ENCODE assay signal across 8 cellular contexts in the genomic region with DNA sequence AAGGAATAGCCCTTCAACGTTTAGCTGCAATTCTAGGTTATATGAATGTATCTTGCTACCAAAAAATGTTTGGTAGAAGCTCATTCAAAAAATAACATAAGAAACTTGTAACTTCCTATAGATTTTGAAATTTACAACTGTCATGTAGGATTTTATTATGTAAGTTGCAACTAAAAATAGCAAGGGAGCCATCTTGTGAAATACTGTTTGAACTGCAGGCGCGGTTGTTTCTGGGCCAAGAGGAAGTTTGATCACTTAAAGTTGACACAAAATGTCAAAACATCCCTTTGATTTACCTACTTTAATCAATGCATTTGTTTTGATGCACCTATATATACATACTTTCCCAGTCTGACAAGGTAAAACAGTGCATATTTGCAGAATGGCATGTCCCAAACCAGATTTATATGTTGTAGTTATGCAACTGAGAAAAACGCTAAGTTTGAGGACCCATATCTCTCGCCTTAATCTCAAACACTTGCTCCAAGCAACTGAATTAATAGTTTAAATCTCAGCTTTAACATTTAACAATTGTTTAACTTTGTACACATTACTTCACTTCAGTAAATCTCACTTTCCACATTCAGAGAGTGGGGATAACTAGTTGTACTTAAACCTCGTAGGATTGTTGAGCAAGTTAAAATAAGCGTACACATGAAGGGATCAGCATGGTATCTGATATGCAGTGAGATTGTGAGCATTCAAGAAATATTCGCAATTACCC.
DNase-seq lines count a peak whose midpoint lies in the region; ATAC-seq and TF ChIP-seq lines count a peak whose summit lies in the region.

No MANE protein-coding gene starts in this region.

- TF ChIP-seq CTCF in esophagus squamous epithelium (IDR thresholded peaks at IDR 0.05) (peak in 5 of 6 experiments; percentile 14 to 49 (median 30)), type B pancreatic cell (conservative IDR thresholded peaks at IDR 0.05) (peak; percentile 76), tibial artery (IDR thresholded peaks at IDR 0.05) (no peak)

- H3K4me1 ChIP-seq in NT2/D1 (ENCODE audit: insufficient read depth, insufficient read length) (no peaks in the 10 kb centered on the region), esophagus squamous epithelium (no peaks in the 10 kb centered on the region), tibial artery (no peaks in the 10 kb centered on the region)

- H3K36me3 Mint-ChIP-seq in activated CD4-positive, alpha-beta memory T cell treated with anti-CD3 and anti-CD28 coated beads for 36 hours: no peaks in the 10 kb centered on the region
- no peaks in the 10 kb centered on the region for H3K36me3 Mint-ChIP-seq in activated CD4-positive, alpha-beta memory T cell treated with anti-CD3 and anti-CD28 coated beads, Interleukin-2, amount 10 ng/mL, durations not matched to agents 7 days and 5 days (ENCODE audit: low read depth)
- H3K36me3 Mint-ChIP-seq in type B pancreatic cell: no peaks in the 10 kb centered on the region

- no peak overlapping the region for H3K4me3 ChIP-seq in NT2/D1 (ENCODE audit: insufficient read length, low read depth)
- H3K4me3 ChIP-seq in esophagus squamous epithelium: no peak overlapping the region
- no peak overlapping the region for H3K4me3 ChIP-seq in tibial artery

- no peak overlapping the region for H3K27ac Mint-ChIP-seq in activated CD4-positive, alpha-beta memory T cell treated with anti-CD3 and anti-CD28 coated beads for 36 hours
- no peak overlapping the region for H3K27ac Mint-ChIP-seq in activated CD4-positive, alpha-beta memory T cell treated with anti-CD3 and anti-CD28 coated beads, Interleukin-2, amount 10 ng/mL, durations not matched to agents 7 days and 5 days
- no peak overlapping the region for H3K27ac Mint-ChIP-seq in type B pancreatic cell

- 56 to 59% methylated on average over 8 of the region's 8 CpGs for WGBS in esophagus squamous epithelium, 2 donors

- ATAC-seq in HG02571 (IDR thresholded peaks at IDR 0.05; ENCODE audit: unreplicated experiment) (no peak), GM18519 (IDR thresholded peaks at IDR 0.05; ENCODE audit: low FRiP score, unreplicated experiment) (no peak)

- H3K27ac ChIP-seq in esophagus squamous epithelium (no peak overlapping the region), tibial artery (no peak overlapping the region)

- CTCF ChIA-PET in activated CD4-positive, alpha-beta memory T cell treated with anti-CD3 and anti-CD28 coated beads for 36 hours (lab: Charles Lee): no interaction called here
- CTCF ChIA-PET in activated CD4-positive, alpha-beta memory T cell treated with anti-CD3 and anti-CD28 coated beads, Interleukin-2, amount 10 ng/mL, durations not matched to agents 7 days and 5 days (lab: Charles Lee): no interaction called here

- H3K9me3 ChIP-seq in NT2/D1 (ENCODE audit: insufficient read depth, low read length) (peaks cover 8% of the 10 kb centered on the region), esophagus squamous epithelium (peaks cover 0 to 6% (median 0%) of the 10 kb centered on the region in 3 donors), tibial artery (peaks cover 0 to 3% (median 0%) of the 10 kb centered on the region in 3 donors)

- H3K4me3 Mint-ChIP-seq in activated CD4-positive, alpha-beta memory T cell treated with anti-CD3 and anti-CD28 coated beads for 36 hours: no peak overlapping the region
- H3K4me3 Mint-ChIP-seq in activated CD4-positive, alpha-beta memory T cell treated with anti-CD3 and anti-CD28 coated beads, Interleukin-2, amount 10 ng/mL, durations not matched to agents 7 days and 5 days: no peak overlapping the region
- no peak overlapping the region for H3K4me3 Mint-ChIP-seq in type B pancreatic cell

- intact Hi-C loops in activated CD4-positive, alpha-beta memory T cell treated with anti-CD3 and anti-CD28 coated beads for 36 hours (cut with micrococcal nuclease): loop anchor here (1.0 kb wide), 1 partner anchor 518 kb away; no protein-coding TSS in a partner anchor
- intact Hi-C loops in esophagus squamous epithelium (cut with DNase I) (no loop called here), tibial artery (cut with DNase I; ENCODE audit: low total_unique reads) (no loop called here)

- no peak overlapping the region for H3K9ac ChIP-seq in NT2/D1 (ENCODE audit: insufficient read length, low read depth)

- DNase-seq in activated CD4-positive, alpha-beta memory T cell treated with anti-CD3 and anti-CD28 coated beads for 36 hours: peak; percentile 10
- DNase-seq in activated CD4-positive, alpha-beta memory T cell treated with anti-CD3 and anti-CD28 coated beads, Interleukin-2, amount 10 ng/mL, durations not matched to agents 7 days and 5 days: no peak
- peak; percentile 25 for DNase-seq in NT2/D1 (ENCODE audit: low read depth, low spot score)
- no peak for DNase-seq in esophagus squamous epithelium (lab: John Stamatoyannopoulos, UW)
- no peak for DNase-seq in type B pancreatic cell (ENCODE audit: extremely low spot score, unreplicated experiment)
- no peak for DNase-seq in tibial artery

- no peaks in the 10 kb centered on the region for H3K4me1 Mint-ChIP-seq in activated CD4-positive, alpha-beta memory T cell treated with anti-CD3 and anti-CD28 coated beads for 36 hours (ENCODE audit: low read depth)
- H3K4me1 Mint-ChIP-seq in activated CD4-positive, alpha-beta memory T cell treated with anti-CD3 and anti-CD28 coated beads, Interleukin-2, amount 10 ng/mL, durations not matched to agents 7 days and 5 days: no peaks in the 10 kb centered on the region
- no peaks in the 10 kb centered on the region for H3K4me1 Mint-ChIP-seq in type B pancreatic cell (ENCODE audit: unreplicated experiment)

- peaks cover 6% of the 10 kb centered on the region for H3K9me3 Mint-ChIP-seq in activated CD4-positive, alpha-beta memory T cell treated with anti-CD3 and anti-CD28 coated beads for 36 hours
- no peaks in the 10 kb centered on the region for H3K9me3 Mint-ChIP-seq in activated CD4-positive, alpha-beta memory T cell treated with anti-CD3 and anti-CD28 coated beads, Interleukin-2, amount 10 ng/mL, durations not matched to agents 7 days and 5 days
- peaks cover 10% of the 10 kb centered on the region for H3K9me3 Mint-ChIP-seq in type B pancreatic cell

- no peaks in the 10 kb centered on the region for H3K27me3 ChIP-seq in NT2/D1 (ENCODE audit: insufficient read depth, insufficient read length)
- no peaks in the 10 kb centered on the region for H3K27me3 ChIP-seq in esophagus squamous epithelium
- H3K27me3 ChIP-seq in tibial artery: no peaks in the 10 kb centered on the region

- no peaks in the 10 kb centered on the region for H3K27me3 Mint-ChIP-seq in activated CD4-positive, alpha-beta memory T cell treated with anti-CD3 and anti-CD28 coated beads for 36 hours
- H3K27me3 Mint-ChIP-seq in activated CD4-positive, alpha-beta memory T cell treated with anti-CD3 and anti-CD28 coated beads, Interleukin-2, amount 10 ng/mL, durations not matched to agents 7 days and 5 days: no peaks in the 10 kb centered on the region
- no peaks in the 10 kb centered on the region for H3K27me3 Mint-ChIP-seq in type B pancreatic cell

- POLR2A ChIA-PET in activated CD4-positive, alpha-beta memory T cell treated with anti-CD3 and anti-CD28 coated beads for 36 hours (lab: Charles Lee): no interaction called here
- POLR2A ChIA-PET in activated CD4-positive, alpha-beta memory T cell treated with anti-CD3 and anti-CD28 coated beads, Interleukin-2, amount 10 ng/mL, durations not matched to agents 7 days and 5 days (lab: Charles Lee): no interaction called here

- TF ChIP-seq POLR2A in esophagus squamous epithelium (IDR thresholded peaks at IDR 0.05): no peak

- H3K36me3 ChIP-seq in NT2/D1 (ENCODE audit: insufficient read depth, insufficient read length, low read length): no peaks in the 10 kb centered on the region
- no peaks in the 10 kb centered on the region for H3K36me3 ChIP-seq in esophagus squamous epithelium
- no peaks in the 10 kb centered on the region for H3K36me3 ChIP-seq in tibial artery

Comparison
In these comparisons a context has a peak if more than half of its experiments do, and no peak if none do; other contexts are left out.
1. DNase-seq: peak in activated CD4-positive, alpha-beta memory T cell treated with anti-CD3 and anti-CD28 coated beads for 36 hours (single experiment) and NT2/D1 (single experiment); none in activated CD4-positive, alpha-beta memory T cell treated with anti-CD3 and anti-CD28 coated beads, Interleukin-2, amount 10 ng/mL, durations not matched to agents 7 days and 5 days (single experiment), esophagus squamous epithelium (single experiment), type B pancreatic cell (single experiment) and tibial artery (0 of 2).
2. CTCF ChIP-seq: peak in esophagus squamous epithelium (5 of 6) and type B pancreatic cell (single experiment); none in tibial artery (0 of 2).